ENCODE assay signal across 30 cellular contexts in genomic region chr10:75189266-75190096, GRCh38. TPM values are rescaled to one million over a fixed set of nuclear protein-coding genes. Genes with fewer than 3 reads are reported as not detected.
DNase-seq lines count a peak whose midpoint lies in the region; ATAC-seq and TF ChIP-seq lines count a peak whose summit lies in the region.
"Had no signal": no experiment of that assay in that cellular context is flagged by ENCODE, and none has a peak within 500 bp of the region (broad histone marks: within the 10 kb centered on the region; RNA-seq: fewer than 3 reads in every experiment).

No MANE protein-coding gene starts in this region.

- CTCF ChIA-PET in HEK293 (lab: Yijun Ruan, JAX): interaction anchor here (0.6 to 1.4 kb wide), 5 partner anchors 8 to 424 kb away, joined by 3 to 15 read pairs (median 4); partner anchors contain the start of gene COMTD1

- H3K4me1 Mint-ChIP-seq in activated naive CD8-positive, alpha-beta T cell (ENCODE audit: low read depth): peaks cover 9% of the 10 kb centered on the region
- peaks cover 6% of the 10 kb centered on the region for H3K4me1 Mint-ChIP-seq in activated naive CD8-positive, alpha-beta T cell treated with anti-CD3 and anti-CD28 coated beads for 36 hours
- peaks cover 8 to 11% of the 10 kb centered on the region in 2 donors for H3K4me1 Mint-ChIP-seq in stimulated activated naive B cell treated with anti-CD40 and anti-IgM and Interleukin-4, amounts not matched to agents 10 μg/mL and 1 μg/mL and 100 μg/mL, for 72 hours

- H3K27ac ChIP-seq in HEK293 (ENCODE audit: extremely low read depth, low read depth, low read length) (no peak overlapping the region), esophagus (ENCODE audit: low read depth in 2 of 2, low read length in 1 of 2) (peak overlapping the region; percentile 46 to 69), left lung (no peak overlapping the region)
- H3K27ac ChIP-seq: brain microvascular endothelial cell, dorsolateral prefrontal cortex, gastrocnemius medialis, ovary, SJCRH30, WERI-Rb-1 had no signal

- peak overlapping the region; percentile 58 for H3K27ac Mint-ChIP-seq in activated naive CD8-positive, alpha-beta T cell
- H3K27ac Mint-ChIP-seq in activated naive CD8-positive, alpha-beta T cell treated with anti-CD3 and anti-CD28 coated beads for 36 hours: no peak overlapping the region
- H3K27ac Mint-ChIP-seq in stimulated activated naive B cell treated with anti-CD40 and anti-IgM and Interleukin-4, amounts not matched to agents 10 μg/mL and 1 μg/mL and 100 μg/mL, for 72 hours: peak overlapping the region; percentile 31
- H3K27ac Mint-ChIP-seq: activated CD8-positive, alpha-beta memory T cell treated with anti-CD3 and anti-CD28 coated beads, Interleukin-2, amount 10 ng/mL, durations not matched to agents 7 days and 5 days had no signal

- 89 to 94% methylated on average over 12 of the region's 12 CpGs for WGBS in esophagus, 2 donors

- H3K27me3 Mint-ChIP-seq in activated naive CD8-positive, alpha-beta T cell: no peaks in the 10 kb centered on the region
- no peaks in the 10 kb centered on the region for H3K27me3 Mint-ChIP-seq in activated naive CD8-positive, alpha-beta T cell treated with anti-CD3 and anti-CD28 coated beads for 36 hours
- no peaks in the 10 kb centered on the region for H3K27me3 Mint-ChIP-seq in stimulated activated naive B cell treated with anti-CD40 and anti-IgM and Interleukin-4, amounts not matched to agents 10 μg/mL and 1 μg/mL and 100 μg/mL, for 72 hours
- H3K27me3 Mint-ChIP-seq: activated CD4-positive, alpha-beta T cell treated with anti-CD3 and anti-CD28 coated beads, Interleukin-2, amount 10 ng/mL, durations not matched to agents 7 days and 5 days; activated CD8-positive, alpha-beta memory T cell treated with anti-CD3 and anti-CD28 coated beads, Interleukin-2, amount 10 ng/mL, durations not matched to agents 7 days and 5 days had no signal

- H3K9me3 Mint-ChIP-seq in activated naive CD8-positive, alpha-beta T cell (ENCODE audit: low read depth): no peaks in the 10 kb centered on the region
- H3K9me3 Mint-ChIP-seq in activated naive CD8-positive, alpha-beta T cell treated with anti-CD3 and anti-CD28 coated beads for 36 hours: no peaks in the 10 kb centered on the region
- no peaks in the 10 kb centered on the region for H3K9me3 Mint-ChIP-seq in stimulated activated naive B cell treated with anti-CD40 and anti-IgM and Interleukin-4, amounts not matched to agents 10 μg/mL and 1 μg/mL and 100 μg/mL, for 72 hours
- H3K9me3 Mint-ChIP-seq: activated CD4-positive, alpha-beta T cell treated with anti-CD3 and anti-CD28 coated beads, Interleukin-2, amount 10 ng/mL, durations not matched to agents 7 days and 5 days; neural crest cell had no signal

- H3K36me3 Mint-ChIP-seq in activated naive CD8-positive, alpha-beta T cell: peaks cover 3% of the 10 kb centered on the region
- H3K36me3 Mint-ChIP-seq in activated naive CD8-positive, alpha-beta T cell treated with anti-CD3 and anti-CD28 coated beads for 36 hours: no peaks in the 10 kb centered on the region
- H3K36me3 Mint-ChIP-seq in stimulated activated naive B cell treated with anti-CD40 and anti-IgM and Interleukin-4, amounts not matched to agents 10 μg/mL and 1 μg/mL and 100 μg/mL, for 72 hours: peaks cover 14 to 36% of the 10 kb centered on the region in 2 donors

- H3K9me3 ChIP-seq in HEK293 (ENCODE audit: control insufficient read depth, insufficient read depth, low read depth, low read length) (no peaks in the 10 kb centered on the region), esophagus (ENCODE audit: control insufficient read depth in 2 of 2, insufficient read depth in 1 of 2, low read depth in 1 of 2, low read length in 1 of 2) (no peaks in the 10 kb centered on the region), left lung (no peaks in the 10 kb centered on the region)
- H3K9me3 ChIP-seq: gastrocnemius medialis, ovary, SJCRH30 had no signal

- no peak overlapping the region for H3K4me3 ChIP-seq in HEK293 (ENCODE audit: low read depth, low read length)
- H3K4me3 ChIP-seq in esophagus (ENCODE audit: low read depth in 1 of 2, low read length in 2 of 2): no peak overlapping the region
- no peak overlapping the region for H3K4me3 ChIP-seq in left lung
- H3K4me3 ChIP-seq: dorsolateral prefrontal cortex, gastrocnemius medialis, ovary, SJCRH30, skin epidermis had no signal

- no peak for DNase-seq in activated naive CD8-positive, alpha-beta T cell treated with anti-CD3 and anti-CD28 coated beads for 36 hours
- no peak for DNase-seq in stimulated activated naive B cell treated with anti-CD40 and anti-IgM and Interleukin-4, amounts not matched to agents 10 μg/mL and 1 μg/mL and 100 μg/mL, for 72 hours
- DNase-seq in D341Med (ENCODE audit: low spot score) (no peak), left lung (no peak)
- DNase-seq: activated CD4-positive, alpha-beta T cell treated with anti-CD3 and anti-CD28 coated beads, Interleukin-2, amount 10 ng/mL, durations not matched to agents 7 days and 5 days; activated CD8-positive, alpha-beta memory T cell treated with anti-CD3 and anti-CD28 coated beads, Interleukin-2, amount 10 ng/mL, durations not matched to agents 7 days and 5 days; activated naive CD4-positive, alpha-beta T cell; AML-193; amygdala; brain microvascular endothelial cell; DMS53; dorsolateral prefrontal cortex; gastrocnemius medialis; mammary epithelial cell; NCI-H1092; NCI-H1694; NCI-H446; NCI-H774; ovary; SJCRH30; stimulated activated naive CD8-positive, alpha-beta T cell treated with anti-CD3 and anti-CD28 coated beads, Interleukin-15, Interleukin-2, amounts not matched to agents 100 U/mL and 50 U/mL, for 24 hours; SW 1271; WERI-Rb-1 had no signal

- TF ChIP-seq CTCF in HEK293 (tag by site-specific recombination; IDR thresholded peaks at IDR 0.05) (no peak), left lung (IDR thresholded peaks at IDR 0.05) (no peak)

- H3K27me3 ChIP-seq in esophagus (ENCODE audit: control insufficient read depth in 1 of 2, insufficient read depth in 2 of 2, low read length in 2 of 2) (no peaks in the 10 kb centered on the region), left lung (no peaks in the 10 kb centered on the region)
- H3K27me3 ChIP-seq: brain microvascular endothelial cell, dorsolateral prefrontal cortex, gastrocnemius medialis, ovary, SJCRH30 had no signal

- no peak for ATAC-seq in stimulated activated naive B cell treated with anti-CD40 and anti-IgM and Interleukin-4, amounts not matched to agents 10 μg/mL and 1 μg/mL and 100 μg/mL, for 72 hours (replicated peaks)
- no peak for ATAC-seq in GM21786 (IDR thresholded peaks at IDR 0.05; ENCODE audit: unreplicated experiment)
- ATAC-seq in left lung: no peak
- ATAC-seq: activated CD8-positive, alpha-beta memory T cell treated with anti-CD3 and anti-CD28 coated beads, Interleukin-2, amount 10 ng/mL, durations not matched to agents 7 days and 5 days; gastrocnemius medialis; HCT116; stimulated activated naive CD8-positive, alpha-beta T cell treated with anti-CD3 and anti-CD28 coated beads, Interleukin-15, Interleukin-2, amounts not matched to agents 100 U/mL and 50 U/mL, for 24 hours had no signal

- H3K36me3 ChIP-seq in HEK293 (ENCODE audit: control insufficient read depth in 2 of 2, insufficient read depth in 1 of 2, low read length in 2 of 2) (no peaks in the 10 kb centered on the region), esophagus (ENCODE audit: control insufficient read depth in 2 of 2, insufficient read depth in 2 of 2, low read length in 1 of 2) (no peaks in the 10 kb centered on the region), left lung (no peaks in the 10 kb centered on the region)
- H3K36me3 ChIP-seq: brain microvascular endothelial cell, gastrocnemius medialis, ovary, SJCRH30, WERI-Rb-1 had no signal

- H3K4me1 ChIP-seq in HEK293 (ENCODE audit: control insufficient read depth, insufficient read depth, low read length) (no peaks in the 10 kb centered on the region), esophagus (ENCODE audit: control insufficient read depth in 2 of 2, insufficient read depth in 2 of 2, low read length in 1 of 2) (peaks cover 0 to 3% of the 10 kb centered on the region in 2 donors), left lung (peaks cover 0 to 24% of the 10 kb centered on the region in 2 donors)
- H3K4me1 ChIP-seq: SJCRH30 had no signal

- POLR2A ChIA-PET in HEK293 (lab: Yijun Ruan, JAX): no interaction called here

- H3K4me3 Mint-ChIP-seq in activated naive CD8-positive, alpha-beta T cell: no peak overlapping the region
- H3K4me3 Mint-ChIP-seq in activated naive CD8-positive, alpha-beta T cell treated with anti-CD3 and anti-CD28 coated beads for 36 hours: no peak overlapping the region
- no peak overlapping the region for H3K4me3 Mint-ChIP-seq in stimulated activated naive B cell treated with anti-CD40 and anti-IgM and Interleukin-4, amounts not matched to agents 10 μg/mL and 1 μg/mL and 100 μg/mL, for 72 hours
- H3K4me3 Mint-ChIP-seq: activated CD4-positive, alpha-beta T cell treated with anti-CD3 and anti-CD28 coated beads, Interleukin-2, amount 10 ng/mL, durations not matched to agents 7 days and 5 days; activated CD8-positive, alpha-beta memory T cell treated with anti-CD3 and anti-CD28 coated beads, Interleukin-2, amount 10 ng/mL, durations not matched to agents 7 days and 5 days; neural crest cell had no signal

- intact Hi-C loops in left lung (cut with DNase I): loop anchor here in 1 of 2 donors (5.0 kb wide), 1 partner anchor 38 kb away; no protein-coding TSS in a partner anchor

TF ChIP-seq in HEK293, 187 proteins besides CTCF, POLR2A, EP300 and RAD21:
- TF ChIP-seq PATZ1 (tag by site-specific recombination; IDR thresholded peaks at IDR 0.05) (no peak), ZNF664 (tag by site-specific recombination; IDR thresholded peaks at IDR 0.05) (no peak), ZNF629 (tag by site-specific recombination; IDR thresholded peaks at IDR 0.05) (0 out of 2 replicates have a peak, but pooled peaks have one; percentile 23)

RNA-seq across cellular contexts. Expression of gene VDAC2, which starts 21.1 kb away (rescaled TPM):
- total RNA-seq in activated naive CD8-positive, alpha-beta T cell treated with anti-CD3 and anti-CD28 coated beads for 36 hours: 100 to 1,000 TPM; 266 to 276 TPM
- polyA plus RNA-seq in esophagus: 100 to 1,000 TPM; 268 to 282 TPM
- 100 to 1,000 TPM; 151 to 155 TPM for total RNA-seq in left lung

RNA-seq across cellular contexts. Expression of gene COMTD1, which starts 46.3 kb away (rescaled TPM):
- total RNA-seq in activated naive CD8-positive, alpha-beta T cell treated with anti-CD3 and anti-CD28 coated beads for 36 hours: 10 to 100 TPM; 54.7 to 58.6 TPM
- polyA plus RNA-seq in esophagus: 100 to 1,000 TPM; 153 to 185 TPM
- total RNA-seq in left lung: 10 to 100 TPM; 18.6 to 26.5 TPM

Comparison
In these comparisons a context has a peak if more than half of its experiments do, and no peak if none do; other contexts are left out.
1. H3K27ac ChIP-seq: peak in esophagus (2 of 2); none in HEK293 (single experiment) and left lung (0 of 2).